22 cellular contexts compared by ENCODE assay signal in the genomic region with DNA sequence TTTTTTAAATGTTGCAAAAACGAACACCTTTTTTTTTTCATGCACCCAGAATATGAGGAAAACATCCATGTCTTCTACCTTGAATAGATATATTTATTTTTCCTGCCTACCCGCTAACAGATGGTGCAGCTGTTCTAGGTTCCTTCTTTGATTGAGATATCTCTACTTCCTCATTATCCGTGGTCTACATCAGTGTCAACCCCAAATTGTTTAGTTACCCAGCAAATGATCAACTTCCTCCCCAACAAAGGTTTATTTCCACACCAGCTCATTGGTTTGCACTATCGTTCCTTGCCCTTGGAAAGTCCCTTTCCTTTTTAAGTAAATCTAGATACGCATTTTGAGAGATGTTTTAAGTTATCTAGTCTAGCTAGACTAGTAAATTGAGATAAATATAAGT.
"Had no signal": no experiment of that assay in that cellular context is flagged by ENCODE, and none has a peak within 500 bp of the region (broad histone marks: within the 10 kb centered on the region; RNA-seq: fewer than 3 reads in every experiment).

No MANE protein-coding gene starts in this region.

- H3K36me3 Mint-ChIP-seq: mesothelial cell of epicardium; natural killer cell; stimulated activated naive B cell treated with anti-CD40 and anti-IgM and Interleukin-4, amounts not matched to agents 10 μg/mL and 1 μg/mL and 100 μg/mL, for 72 hours had no signal

- H3K27ac Mint-ChIP-seq: effector memory CD8-positive, alpha-beta T cell; mesothelial cell of epicardium; natural killer cell; stimulated activated naive B cell treated with anti-CD40 and anti-IgM and Interleukin-4, amounts not matched to agents 10 μg/mL and 1 μg/mL and 100 μg/mL, for 72 hours; stimulated activated naive CD8-positive, alpha-beta T cell treated with anti-CD3 and anti-CD28 coated beads, Interleukin-15, amount 100 ng/mL, for 72 hours had no signal

- H3K27me3 Mint-ChIP-seq: effector memory CD8-positive, alpha-beta T cell; stimulated activated naive B cell treated with anti-CD40 and anti-IgM and Interleukin-4, amounts not matched to agents 10 μg/mL and 1 μg/mL and 100 μg/mL, for 72 hours; stimulated activated naive CD8-positive, alpha-beta T cell treated with anti-CD3 and anti-CD28 coated beads, Interleukin-15, amount 100 ng/mL, for 72 hours had no signal

- ATAC-seq: effector memory CD8-positive, alpha-beta T cell; gastrocnemius medialis; heart right ventricle; left lobe of liver; natural killer cell; sciatic nerve; stimulated activated naive B cell treated with anti-CD40 and anti-IgM and Interleukin-4, amounts not matched to agents 10 μg/mL and 1 μg/mL and 100 μg/mL, for 72 hours; stimulated activated naive CD8-positive, alpha-beta T cell treated with anti-CD3 and anti-CD28 coated beads, Interleukin-15, amount 100 ng/mL, for 72 hours; upper lobe of right lung had no signal

- H3K4me3 Mint-ChIP-seq: effector memory CD8-positive, alpha-beta T cell; mesothelial cell of epicardium; natural killer cell; neural crest cell; stimulated activated naive B cell treated with anti-CD40 and anti-IgM and Interleukin-4, amounts not matched to agents 10 μg/mL and 1 μg/mL and 100 μg/mL, for 72 hours; stimulated activated naive CD8-positive, alpha-beta T cell treated with anti-CD3 and anti-CD28 coated beads, Interleukin-15, amount 100 ng/mL, for 72 hours had no signal

- DNase-seq: effector memory CD8-positive, alpha-beta T cell; gastrocnemius medialis; heart right ventricle; hypothalamus; islet precursor cell; natural killer cell; posterior cingulate gyrus; spleen; stimulated activated CD4-positive, alpha-beta T cell treated with anti-CD3 and anti-CD28 coated beads, Interleukin-15, amount 100 ng/mL, for 24 hours; stimulated activated CD4-positive, alpha-beta T cell treated with anti-CD3 and anti-CD28 coated beads, Interleukin-1b, Interleukin-23, amount 100 ng/mL, for 48 hours; stimulated activated CD4-positive, alpha-beta T cell treated with anti-CD3 and anti-CD28 coated beads, Interleukin-4, amount 100 ng/mL, for 24 hours; stimulated activated naive B cell treated with anti-CD40 and anti-IgM and Interleukin-4, amounts not matched to agents 10 μg/mL and 1 μg/mL and 100 μg/mL, for 72 hours; stimulated activated naive CD8-positive, alpha-beta T cell treated with anti-CD3 and anti-CD28 coated beads, Interleukin-15, amount 100 ng/mL, for 72 hours; testis; upper lobe of right lung had no signal

- H3K9me3 Mint-ChIP-seq: neural crest cell had no signal

- H3K4me1 Mint-ChIP-seq: natural killer cell; neural crest cell; stimulated activated naive B cell treated with anti-CD40 and anti-IgM and Interleukin-4, amounts not matched to agents 10 μg/mL and 1 μg/mL and 100 μg/mL, for 72 hours; stimulated activated naive CD8-positive, alpha-beta T cell treated with anti-CD3 and anti-CD28 coated beads, Interleukin-15, amount 100 ng/mL, for 72 hours had no signal

- H3K4me3 ChIP-seq: esophagus muscularis mucosa, gastrocnemius medialis, heart right ventricle, spleen, testis, tibial nerve, upper lobe of right lung, vagina had no signal
